Comparison of ENCODE assay signal across 8 cellular contexts in genomic region chr11:3849297-3849874, GRCh38. TPM values are rescaled to one million over a fixed set of nuclear protein-coding genes. Genes with fewer than 3 reads are reported as not detected.
DNase-seq lines count a peak whose midpoint lies in the region; ATAC-seq, FAIRE-seq and TF ChIP-seq lines count a peak whose summit lies in the region.

No MANE protein-coding gene starts in this region.

- no peaks in the 10 kb centered on the region for H3K9me3 ChIP-seq in OCI-LY1 (ENCODE audit: low read length)
- H3K9me3 ChIP-seq in thoracic aorta = no peaks in the 10 kb centered on the region

- H3K4me1 ChIP-seq in OCI-LY1 (ENCODE audit: insufficient read depth, low read length, severe bottlenecking) = peaks cover 20% of the 10 kb centered on the region
- H3K4me1 ChIP-seq in thoracic aorta (ENCODE audit: control insufficient read depth in 1 of 2, low read depth in 2 of 2) = peaks cover 5% of the 10 kb centered on the region in 2 donors

- H3K36me3 ChIP-seq in OCI-LY1 (ENCODE audit: insufficient read depth, low read length) (no peaks in the 10 kb centered on the region), thoracic aorta (no peaks in the 10 kb centered on the region)

- no peaks in the 10 kb centered on the region for H3K79me2 ChIP-seq in OCI-LY1 (ENCODE audit: insufficient read depth, low read length)

- H3K4me3 ChIP-seq in OCI-LY1 (ENCODE audit: low read depth, low read length, poor library complexity, severe bottlenecking) = no peak overlapping the region
- H3K4me3 ChIP-seq in astrocyte of the cerebellum (ENCODE audit: low read depth, low read length) = no peak overlapping the region
- no peak overlapping the region for H3K4me3 ChIP-seq in thoracic aorta

- H3K27me3 ChIP-seq in OCI-LY1 (ENCODE audit: insufficient read depth, low read length) = no peaks in the 10 kb centered on the region
- no peaks in the 10 kb centered on the region for H3K27me3 ChIP-seq in thoracic aorta (replicated peaks; ENCODE audit: insufficient read depth)

- H3F3A ChIP-seq in OCI-LY1 (ENCODE audit: insufficient read depth, low read length) = no peaks in the 10 kb centered on the region

- H3K9me2 ChIP-seq in OCI-LY1 (ENCODE audit: low read depth, low read length) = no peaks in the 10 kb centered on the region

- DNase-seq in DMS114 treated with DMSO at 0.1 percent for 48 hours (lab: John Stamatoyannopoulos, UW; ENCODE audit: unreplicated experiment) (peak; percentile 13), HCEC 1CT (peak; percentile 40), astrocyte of the cerebellum (ENCODE audit: low read depth) (no peak), thoracic aorta (ENCODE audit: low spot score) (no peak), NCI-H226 (no peak)

- H3K27ac ChIP-seq in OCI-LY1 (ENCODE audit: low read depth, low read length, poor library complexity, severe bottlenecking) (no peak overlapping the region), thoracic aorta (no peak overlapping the region)

- H4K20me1 ChIP-seq in OCI-LY1 (ENCODE audit: insufficient read depth, low read length) = no peaks in the 10 kb centered on the region

- ATAC-seq in thoracic aorta (ENCODE audit: insufficient number of reproducible peaks, low FRiP score, low read depth) (peak; percentile 54), GM18520 (IDR thresholded peaks at IDR 0.05; ENCODE audit: unreplicated experiment) (no peak)

- TF ChIP-seq CTCF in OCI-LY1 (IDR thresholded peaks at IDR 0.05; ENCODE audit: low read length) = peak; percentile 88
- peak; percentile 69 for TF ChIP-seq CTCF in astrocyte of the cerebellum (IDR thresholded peaks at IDR 0.05; ENCODE audit: low read depth, low read length, missing control alignments)
- TF ChIP-seq CTCF in thoracic aorta (IDR thresholded peaks at IDR 0.05) = peak; percentile 64

- in situ Hi-C loops in astrocyte of the cerebellum (cut with HindIII; ENCODE audit: low sequenced_read_pairs) = no loop called here

- peak; percentile 13 for FAIRE-seq in islet of Langerhans (lab: Jason Lieb, UNC)

- no peak overlapping the region for H3K4me2 ChIP-seq in OCI-LY1 (ENCODE audit: low read length)

- no peak overlapping the region for H3K9ac ChIP-seq in OCI-LY1 (ENCODE audit: low read length)

- H2AFZ ChIP-seq in OCI-LY1 (ENCODE audit: low read length) = no peak overlapping the region

RNA-seq across cellular contexts. Expression of gene STIM1, which starts 6.1 kb away (rescaled TPM):
- 10 to 100 TPM; 53.8 to 63.0 TPM for total RNA-seq in thoracic aorta

RNA-seq across cellular contexts. Expression of gene RHOG, which starts 8.6 kb away (rescaled TPM):
- total RNA-seq in thoracic aorta = 10 to 100 TPM; 49.4 to 69.7 TPM

RNA-seq across cellular contexts. Expression of gene PGAP2, which starts 41.0 kb away (rescaled TPM):
- total RNA-seq in thoracic aorta = 10 to 100 TPM in 1 of 2 donors, 1 to 10 TPM in 1; 4.4 to 22.5 TPM

RNA-seq across cellular contexts. Expression of gene NUP98, which starts 52.0 kb away (rescaled TPM):
- 100 to 1,000 TPM; 135 to 216 TPM for total RNA-seq in thoracic aorta

Comparison
In these comparisons a context has a peak if more than half of its experiments do, and no peak if none do; other contexts are left out.
1. DNase-seq: peak in DMS114 treated with DMSO at 0.1 percent for 48 hours (single experiment) and HCEC 1CT (single experiment); none in astrocyte of the cerebellum (single experiment), thoracic aorta (single experiment) and NCI-H226 (single experiment).
2. Peak in every context shown above with its lines, with median percentiles within 50 percentile points of each other: CTCF ChIP-seq.